ENCODE assay signal across 11 cellular contexts in genomic region chr2:207332473-207333212, GRCh38.
DNase-seq lines count a peak whose midpoint lies in the region; ATAC-seq and TF ChIP-seq lines count a peak whose summit lies in the region.
"Had no signal": no experiment of that assay in that cellular context is flagged by ENCODE, and none has a peak within 500 bp of the region (broad histone marks: within the 10 kb centered on the region; RNA-seq: fewer than 3 reads in every experiment).

No MANE protein-coding gene starts in this region.

- WGBS in trophoblast cell (ENCODE audit: extremely low coverage, insufficient coverage, insufficient read length): no CpG with 5 or more reads among the region's 3 CpGs

- CTCF ChIA-PET in activated naive CD4-positive, alpha-beta T cell treated with anti-CD3 and anti-CD28 coated beads for 36 hours (lab: Charles Lee): interaction anchor here (1.0 kb wide), 1 partner anchor 72 kb away, joined by 3 read pairs; no protein-coding TSS in a partner anchor
- CTCF ChIA-PET in activated B cell treated with CpG ODN at 0.5 μM for 24 hours (lab: Charles Lee): no interaction called here

- no peak overlapping the region for H3K9ac ChIP-seq in trophoblast cell (ENCODE audit: low read length)

- no peak overlapping the region for H3K18ac ChIP-seq in trophoblast cell (ENCODE audit: low read length)

- no peak overlapping the region for H3K14ac ChIP-seq in trophoblast cell (ENCODE audit: low read length)

- no peak overlapping the region for H3K4me3 ChIP-seq in trophoblast cell (ENCODE audit: low read depth, low read length)
- H3K4me3 ChIP-seq: coronary artery had no signal

- no peak overlapping the region for H2BK120ac ChIP-seq in trophoblast cell (ENCODE audit: insufficient read depth, low read length, poor library complexity)

- no peaks in the 10 kb centered on the region for H3K27me3 ChIP-seq in trophoblast cell (ENCODE audit: insufficient read depth, low read length)

- H3K36me3 ChIP-seq in trophoblast cell (ENCODE audit: control insufficient read depth in 1 of 2, insufficient read depth in 2 of 2, low read length in 2 of 2): no peaks in the 10 kb centered on the region

- no peak for TF ChIP-seq CTCF in activated B cell treated with CpG ODN at 0.5 μM for 24 hours (IDR thresholded peaks at IDR 0.05)

- H3K79me1 ChIP-seq in trophoblast cell (ENCODE audit: low read length): peaks cover 16% of the 10 kb centered on the region

- H3K9me3 ChIP-seq in trophoblast cell (ENCODE audit: insufficient read depth, low read depth, low read length): no peaks in the 10 kb centered on the region

- H3K4me1 Mint-ChIP-seq in activated naive CD4-positive, alpha-beta T cell treated with anti-CD3 and anti-CD28 coated beads for 36 hours (ENCODE audit: low read depth): peaks cover 75% of the 10 kb centered on the region
- peaks cover 59% of the 10 kb centered on the region for H3K4me1 Mint-ChIP-seq in activated B cell treated with CpG ODN at 0.5 μM for 24 hours
- H3K4me1 Mint-ChIP-seq in stimulated activated memory B cell treated with anti-CD40 and anti-IgM and Interleukin-4, amounts not matched to agents 10 μg/mL and 1 μg/mL and 100 μg/mL, for 72 hours: peaks cover 81% of the 10 kb centered on the region

- ATAC-seq in HG02981 (IDR thresholded peaks at IDR 0.05; ENCODE audit: unreplicated experiment): peak; percentile 34
- ATAC-seq in activated B cell treated with CpG ODN at 0.5 μM for 24 hours (ENCODE audit: low read depth): peak; percentile 11
- ATAC-seq in stimulated activated memory B cell treated with anti-CD40 and anti-IgM and Interleukin-4, amounts not matched to agents 10 μg/mL and 1 μg/mL and 100 μg/mL, for 72 hours: peak; percentile 55

- H3K23ac ChIP-seq in trophoblast cell (ENCODE audit: low read length): no peak overlapping the region

- no peak overlapping the region for H4K12ac ChIP-seq in trophoblast cell (ENCODE audit: low read depth, low read length)

- intact Hi-C loops in activated naive CD4-positive, alpha-beta T cell treated with anti-CD3 and anti-CD28 coated beads for 36 hours (cut with micrococcal nuclease): loop anchor here (1.0 to 5.0 kb wide), 10 partner anchors 21 to 295 kb away; partner anchors contain the start of gene METTL21A
- intact Hi-C loops in activated B cell treated with CpG ODN at 0.5 μM for 24 hours (cut with micrococcal nuclease): loop anchor here (2.0 kb wide), 1 partner anchor 22 kb away; no protein-coding TSS in a partner anchor

- H3K79me2 ChIP-seq in trophoblast cell (ENCODE audit: control insufficient read depth, insufficient read depth, low read length, poor library complexity): no peaks in the 10 kb centered on the region

- H3K36me3 Mint-ChIP-seq in activated naive CD4-positive, alpha-beta T cell treated with anti-CD3 and anti-CD28 coated beads for 36 hours (ENCODE audit: low read depth): no peaks in the 10 kb centered on the region
- no peaks in the 10 kb centered on the region for H3K36me3 Mint-ChIP-seq in activated B cell treated with CpG ODN at 0.5 μM for 24 hours (ENCODE audit: low read depth)
- no peaks in the 10 kb centered on the region for H3K36me3 Mint-ChIP-seq in stimulated activated memory B cell treated with anti-CD40 and anti-IgM and Interleukin-4, amounts not matched to agents 10 μg/mL and 1 μg/mL and 100 μg/mL, for 72 hours
- H3K36me3 Mint-ChIP-seq: immature natural killer cell had no signal

- peak; percentile 28 for DNase-seq in activated naive CD4-positive, alpha-beta T cell treated with anti-CD3 and anti-CD28 coated beads for 36 hours
- DNase-seq in activated naive CD4-positive, alpha-beta T cell (lab: John Stamatoyannopoulos, UW): no peak
- DNase-seq in activated B cell treated with CpG ODN at 0.5 μM for 24 hours: no peak
- DNase-seq in activated gamma-delta T cell (lab: John Stamatoyannopoulos, UW): no peak
- no peak for DNase-seq in NCI-H1092 (lab: John Stamatoyannopoulos, UW)
- DNase-seq in trophoblast cell: no peak
- DNase-seq: immature natural killer cell, NCI-H146 had no signal

- H3K4ac ChIP-seq in trophoblast cell (ENCODE audit: low read depth, low read length): no peak overlapping the region

- H3K27ac Mint-ChIP-seq in activated naive CD4-positive, alpha-beta T cell treated with anti-CD3 and anti-CD28 coated beads for 36 hours: peak overlapping the region; percentile 84
- H3K27ac Mint-ChIP-seq in activated B cell treated with CpG ODN at 0.5 μM for 24 hours: peak overlapping the region; percentile 63
- peak overlapping the region; percentile 88 for H3K27ac Mint-ChIP-seq in stimulated activated memory B cell treated with anti-CD40 and anti-IgM and Interleukin-4, amounts not matched to agents 10 μg/mL and 1 μg/mL and 100 μg/mL, for 72 hours

- H3K4me1 ChIP-seq in trophoblast cell (ENCODE audit: control insufficient read depth in 1 of 2, insufficient read depth in 2 of 2, low read length in 2 of 2): peaks cover 4 to 11% of the 10 kb centered on the region in 2 experiments

- no peak overlapping the region for H2BK5ac ChIP-seq in trophoblast cell (ENCODE audit: low read depth, low read length, poor library complexity)

- no peak overlapping the region for H4K91ac ChIP-seq in trophoblast cell (ENCODE audit: low read depth, low read length)

- no peak overlapping the region for H2AK5ac ChIP-seq in trophoblast cell (ENCODE audit: low read length)

- no peak overlapping the region for H4K8ac ChIP-seq in trophoblast cell (ENCODE audit: low read depth, low read length)

- H3K27me3 Mint-ChIP-seq in activated naive CD4-positive, alpha-beta T cell treated with anti-CD3 and anti-CD28 coated beads for 36 hours (ENCODE audit: low read depth): no peaks in the 10 kb centered on the region
- H3K27me3 Mint-ChIP-seq in activated B cell treated with CpG ODN at 0.5 μM for 24 hours: no peaks in the 10 kb centered on the region
- no peaks in the 10 kb centered on the region for H3K27me3 Mint-ChIP-seq in stimulated activated memory B cell treated with anti-CD40 and anti-IgM and Interleukin-4, amounts not matched to agents 10 μg/mL and 1 μg/mL and 100 μg/mL, for 72 hours

- H3K9me3 Mint-ChIP-seq in activated naive CD4-positive, alpha-beta T cell treated with anti-CD3 and anti-CD28 coated beads for 36 hours: no peaks in the 10 kb centered on the region
- no peaks in the 10 kb centered on the region for H3K9me3 Mint-ChIP-seq in activated B cell treated with CpG ODN at 0.5 μM for 24 hours
- H3K9me3 Mint-ChIP-seq in stimulated activated memory B cell treated with anti-CD40 and anti-IgM and Interleukin-4, amounts not matched to agents 10 μg/mL and 1 μg/mL and 100 μg/mL, for 72 hours: no peaks in the 10 kb centered on the region
- H3K9me3 Mint-ChIP-seq: immature natural killer cell had no signal

- H3K27ac ChIP-seq in trophoblast cell (ENCODE audit: low read depth, low read length): no peak overlapping the region

- POLR2A ChIA-PET in activated B cell treated with CpG ODN at 0.5 μM for 24 hours (lab: Charles Lee): interaction anchor here (1.2 kb wide), 2 partner anchors 167 kb away, joined by 4 read pairs; partner anchors contain the start of gene KLF7

- H3K4me3 Mint-ChIP-seq in activated naive CD4-positive, alpha-beta T cell treated with anti-CD3 and anti-CD28 coated beads for 36 hours: no peak overlapping the region
- H3K4me3 Mint-ChIP-seq in activated B cell treated with CpG ODN at 0.5 μM for 24 hours: no peak overlapping the region
- peak overlapping the region; percentile 2 for H3K4me3 Mint-ChIP-seq in stimulated activated memory B cell treated with anti-CD40 and anti-IgM and Interleukin-4, amounts not matched to agents 10 μg/mL and 1 μg/mL and 100 μg/mL, for 72 hours
- H3K4me3 Mint-ChIP-seq: immature natural killer cell had no signal

- no peak overlapping the region for H2AFZ ChIP-seq in trophoblast cell (ENCODE audit: insufficient read depth, low read length, poor library complexity)

- H2BK12ac ChIP-seq in trophoblast cell (ENCODE audit: low read length): no peak overlapping the region

- no peak overlapping the region for H3K4me2 ChIP-seq in trophoblast cell (ENCODE audit: low read length)
